In the genomic region with DNA sequence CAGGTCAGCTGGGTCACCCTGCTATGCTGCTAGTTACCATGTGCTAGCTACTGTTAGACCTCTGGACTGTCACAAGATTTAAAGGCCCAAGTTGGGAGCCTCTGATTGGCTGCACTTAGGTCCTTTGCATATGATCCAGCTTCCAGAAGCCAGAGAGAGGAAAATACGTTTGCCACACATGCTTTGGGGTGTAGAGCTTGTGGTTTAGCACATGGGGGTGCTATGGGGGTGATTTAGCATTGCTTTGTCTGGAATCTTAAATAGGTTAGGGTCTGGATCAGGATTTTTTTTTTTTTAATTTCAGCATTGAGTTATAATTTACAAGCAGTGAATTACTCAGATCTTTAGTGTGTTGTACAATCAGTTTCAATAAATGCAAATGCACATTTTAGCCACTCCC, we compare ENCODE assay signal across 18 cellular contexts.
A peak's percentile ranks its signal among the peaks of the same experiment; 100 is the strongest.
DNase-seq lines count a peak whose midpoint lies in the region; ATAC-seq, FAIRE-seq and TF ChIP-seq lines count a peak whose summit lies in the region.
"Had no signal": no experiment of that assay in that cellular context is flagged by ENCODE, and none has a peak within 500 bp of the region (broad histone marks: within the 10 kb centered on the region; RNA-seq: fewer than 3 reads in every experiment).

No MANE protein-coding gene starts in this region.

- peaks cover 2% of the 10 kb centered on the region for H3K9me3 Mint-ChIP-seq in neural progenitor cell
- peaks cover 4% of the 10 kb centered on the region for H3K9me3 Mint-ChIP-seq in activated CD8-positive, alpha-beta memory T cell treated with anti-CD3 and anti-CD28 coated beads, Interleukin-2, amount 10 ng/mL, durations not matched to agents 7 days and 5 days (ENCODE audit: low read depth)

- POLR2A ChIA-PET in H1 (lab: Charles Lee; ENCODE audit: partially characterized antibody) = no interaction called here

- no peaks in the 10 kb centered on the region for H3K23me2 ChIP-seq in H1 (ENCODE audit: low read depth, low read length)

- TF ChIP-seq CTCF in H1 (IDR thresholded peaks at IDR 0.05; ENCODE audit: control extremely low read depth in 1 of 3, insufficient read depth in 1 of 3, low read depth in 1 of 3, low read length in 3 of 3) = peak in 2 of 3 experiments; percentile 26 to 36; a peak in 2 of 4 replicates
- no peak for TF ChIP-seq CTCF in neural progenitor cell (IDR thresholded peaks at IDR 0.05)

- no peak overlapping the region for H3K4me3 Mint-ChIP-seq in neural progenitor cell
- H3K4me3 Mint-ChIP-seq in activated CD8-positive, alpha-beta memory T cell treated with anti-CD3 and anti-CD28 coated beads, Interleukin-2, amount 10 ng/mL, durations not matched to agents 7 days and 5 days = no peak overlapping the region
- H3K4me3 Mint-ChIP-seq: CD4-positive, alpha-beta memory T cell had no signal

- H3K79me1 ChIP-seq in H1 (ENCODE audit: low read depth, low read length) = no peaks in the 10 kb centered on the region

- H3K4me1 Mint-ChIP-seq in neural progenitor cell = no peaks in the 10 kb centered on the region
- H3K4me1 Mint-ChIP-seq in activated CD8-positive, alpha-beta memory T cell treated with anti-CD3 and anti-CD28 coated beads, Interleukin-2, amount 10 ng/mL, durations not matched to agents 7 days and 5 days = no peaks in the 10 kb centered on the region
- H3K4me1 Mint-ChIP-seq: CD4-positive, alpha-beta memory T cell had no signal

- H4K20me1 ChIP-seq in H1 (replicated peaks in 1 of 2; ENCODE audit: control insufficient read depth in 1 of 2, insufficient read depth in 2 of 2, low read length in 2 of 2) (no peaks in the 10 kb centered on the region), neural progenitor cell (ENCODE audit: low read depth) (no peaks in the 10 kb centered on the region)

- no peak overlapping the region for H3K23ac ChIP-seq in H1 (ENCODE audit: insufficient read length)

- no peak overlapping the region for H2BK20ac ChIP-seq in H1 (ENCODE audit: low read length)

- no peak overlapping the region for H4K91ac ChIP-seq in H1 (replicated peaks; ENCODE audit: insufficient read length, low read length)

- H2AFZ ChIP-seq in H1 (ENCODE audit: low read length) = no peak overlapping the region
- no peak overlapping the region for H2AFZ ChIP-seq in neural progenitor cell (replicated peaks)

- H3K4ac ChIP-seq in H1 (replicated peaks; ENCODE audit: insufficient read length, low read depth, low read length) = no peak overlapping the region

- H3K27me3 ChIP-seq in H1 (replicated peaks in 1 of 4; ENCODE audit: control insufficient read depth in 3 of 4, extremely low read depth in 1 of 4, insufficient read depth in 3 of 4, low read length in 3 of 4) = no peaks in the 10 kb centered on the region
- no peaks in the 10 kb centered on the region for H3K27me3 ChIP-seq in neural progenitor cell

- WGBS in H1 (ENCODE audit: extremely low coverage in 1 of 2, insufficient coverage in 1 of 2, insufficient read length in 1 of 2, insufficient replicate concordance in 2 of 2, low coverage in 1 of 2, low lambda C conversion rate in 2 of 2, missing lambda C conversion rate in 1 of 2), 2 experiments = 62% methylated on average over 1 of the region's 1 CpG; no CpG with 5 or more reads in 1 of the 2 experiments

- no peak overlapping the region for H2BK12ac ChIP-seq in H1 (ENCODE audit: low read depth, low read length)

- no peak overlapping the region for H3K14ac ChIP-seq in H1 (ENCODE audit: insufficient read length)

- TF ChIP-seq RAD21 in H1 (IDR thresholded peaks at IDR 0.05 in 1 of 2, conservative IDR thresholded peaks at IDR 0.05 in 1 of 2; ENCODE audit: low read depth in 2 of 2, low read length in 2 of 2) = peak; percentile 53 to 64

- H3K4me3 ChIP-seq in H1 (ENCODE audit: extremely low read depth in 1 of 4, insufficient read depth in 2 of 4, low read depth in 3 of 4, low read length in 4 of 4) (no peak overlapping the region), neural progenitor cell (no peak overlapping the region)

- H3K79me2 ChIP-seq in H1 (ENCODE audit: control insufficient read depth in 1 of 2, insufficient read depth in 2 of 2, low read length in 2 of 2) = no peaks in the 10 kb centered on the region
- no peaks in the 10 kb centered on the region for H3K79me2 ChIP-seq in neural progenitor cell (ENCODE audit: low read depth)

- no peak overlapping the region for H4K8ac ChIP-seq in H1 (ENCODE audit: extremely low read depth, insufficient read depth, low read length)

- H2BK15ac ChIP-seq in H1 (ENCODE audit: low read length) = no peak overlapping the region

- H3K56ac ChIP-seq in H1 (replicated peaks; ENCODE audit: insufficient read length, low read depth, low read length) = no peak overlapping the region

- H3K9ac ChIP-seq in H1 (replicated peaks in 1 of 4; ENCODE audit: extremely low read depth in 1 of 4, low read depth in 3 of 4, low read length in 3 of 4) (no peak overlapping the region), neural progenitor cell (no peak overlapping the region)

- TF ChIP-seq EP300 in H1 (IDR thresholded peaks at IDR 0.05; ENCODE audit: borderline replicate concordance in 1 of 2, low read depth in 2 of 2, low read length in 2 of 2) = no peak

- H3K27me3 Mint-ChIP-seq in neural progenitor cell (ENCODE audit: insufficient read depth, low read depth) = peaks cover 2% of the 10 kb centered on the region
- H3K27me3 Mint-ChIP-seq in activated CD8-positive, alpha-beta memory T cell treated with anti-CD3 and anti-CD28 coated beads, Interleukin-2, amount 10 ng/mL, durations not matched to agents 7 days and 5 days = no peaks in the 10 kb centered on the region

- H3K4me2 ChIP-seq in H1 (ENCODE audit: insufficient read depth in 1 of 2, low read depth in 2 of 2, low read length in 2 of 2) = no peak overlapping the region
- no peak overlapping the region for H3K4me2 ChIP-seq in neural progenitor cell

- H3K36me3 ChIP-seq in H1 (ENCODE audit: control insufficient read depth in 2 of 4, insufficient read depth in 4 of 4, low read length in 3 of 4) = no peaks in the 10 kb centered on the region
- H3K36me3 ChIP-seq in neural progenitor cell = no peaks in the 10 kb centered on the region

- no peak overlapping the region for H3K18ac ChIP-seq in H1 (ENCODE audit: extremely low read depth, low read length)

- no peak for TF ChIP-seq POLR2A in H1 (IDR thresholded peaks at IDR 0.05; ENCODE audit: control extremely low read depth in 1 of 2, low read depth in 2 of 2, low read length in 2 of 2)

- H3K9me3 ChIP-seq in H1 (ENCODE audit: insufficient read depth in 2 of 2, low read depth in 1 of 2, low read length in 1 of 2) = peaks cover 3 to 11% of the 10 kb centered on the region in 2 experiments; a peak in 2 of 4 replicates
- no peaks in the 10 kb centered on the region for H3K9me3 ChIP-seq in neural progenitor cell (ENCODE audit: low read depth)

- no peak overlapping the region for H3K27ac ChIP-seq in H1 (ENCODE audit: low read depth, low read length)
- no peak overlapping the region for H3K27ac ChIP-seq in neural progenitor cell

- H2AK5ac ChIP-seq in H1 (ENCODE audit: low read depth, low read length) = no peak overlapping the region

- CTCF ChIA-PET in H1 (lab: Charles Lee; ENCODE audit: partially characterized antibody) = interaction anchor here (0.6 to 1.3 kb wide), 8 partner anchors 9 to 1304 kb away, joined by 3 to 4 read pairs (median 3); no protein-coding TSS in a partner anchor
- CTCF ChIA-PET in activated CD8-positive, alpha-beta memory T cell treated with anti-CD3 and anti-CD28 coated beads, Interleukin-2, amount 10 ng/mL, durations not matched to agents 7 days and 5 days (lab: Charles Lee) = no interaction called here

- no peaks in the 10 kb centered on the region for H3F3A ChIP-seq in neural progenitor cell (ENCODE audit: low read depth)

- no peak overlapping the region for H4K5ac ChIP-seq in H1 (ENCODE audit: insufficient read length, low read depth, low read length)

- ATAC-seq in activated CD8-positive, alpha-beta memory T cell treated with anti-CD3 and anti-CD28 coated beads, Interleukin-2, amount 10 ng/mL, durations not matched to agents 7 days and 5 days = no peak

- H2BK120ac ChIP-seq in H1 (replicated peaks; ENCODE audit: low read depth, low read length) = no peak overlapping the region

- FAIRE-seq in H1 (lab: Jason Lieb, UNC) = no peak
- FAIRE-seq: GM12891, GM18507, H54 had no signal

- H2BK5ac ChIP-seq in H1 (ENCODE audit: low read depth, low read length) = no peak overlapping the region

- H3K4me1 ChIP-seq in H1 (replicated peaks in 1 of 4; ENCODE audit: control insufficient read depth in 3 of 4, insufficient read depth in 4 of 4, low read length in 3 of 4) = no peaks in the 10 kb centered on the region
- H3K4me1 ChIP-seq in neural progenitor cell = no peaks in the 10 kb centered on the region

- H3K36me3 Mint-ChIP-seq in neural progenitor cell = no peaks in the 10 kb centered on the region
- no peaks in the 10 kb centered on the region for H3K36me3 Mint-ChIP-seq in activated CD8-positive, alpha-beta memory T cell treated with anti-CD3 and anti-CD28 coated beads, Interleukin-2, amount 10 ng/mL, durations not matched to agents 7 days and 5 days
- H3K36me3 Mint-ChIP-seq: CD4-positive, alpha-beta memory T cell had no signal

- H3K27ac Mint-ChIP-seq in neural progenitor cell = no peak overlapping the region
- H3K27ac Mint-ChIP-seq in activated CD8-positive, alpha-beta memory T cell treated with anti-CD3 and anti-CD28 coated beads, Interleukin-2, amount 10 ng/mL, durations not matched to agents 7 days and 5 days = no peak overlapping the region
- H3K27ac Mint-ChIP-seq: CD4-positive, alpha-beta memory T cell had no signal

- peak; percentile 2 for DNase-seq in RKO (ENCODE audit: low spot score)
- no peak for DNase-seq in H1 (ENCODE audit: low read depth in 1 of 2, low spot score in 2 of 2)
- DNase-seq in neural progenitor cell (ENCODE audit: low spot score) = peak; percentile 2
- no peak for DNase-seq in kidney glomerular epithelial cell (lab: John Stamatoyannopoulos, UW)
- DNase-seq in putamen (ENCODE audit: low spot score) = no peak
- no peak for DNase-seq in nucleus accumbens (lab: John Stamatoyannopoulos, UW)
- no peak for DNase-seq in activated CD8-positive, alpha-beta memory T cell treated with anti-CD3 and anti-CD28 coated beads, Interleukin-2, amount 10 ng/mL, durations not matched to agents 7 days and 5 days
- DNase-seq: C1 segment of cervical spinal cord; Calu3; CD4-positive, alpha-beta memory T cell; COR-L47; DMS53; DMS79 treated with DMSO at 0.1 percent for 48 hours; GF-D8; HCEC 1CT had no signal

TF ChIP-seq in H1, 55 proteins besides CTCF, POLR2A, EP300 and RAD21 (continues in another document):
- TF ChIP-seq SP2 (IDR thresholded peaks at IDR 0.05; ENCODE audit: low read length) = no peak
- no peak for TF ChIP-seq RXRA (IDR thresholded peaks at IDR 0.05; ENCODE audit: insufficient read depth, low read depth, low read length)
- TF ChIP-seq FOSL1 (IDR thresholded peaks at IDR 0.05; ENCODE audit: insufficient read depth, low read depth, low read length) = no peak
- no peak for TF ChIP-seq BCL11A (IDR thresholded peaks at IDR 0.05; ENCODE audit: low read depth in 2 of 2, low read length in 2 of 2)
- TF ChIP-seq PHF8 (conservative IDR thresholded peaks at IDR 0.05; ENCODE audit: low read depth, low read length) = no peak
- no peak for TF ChIP-seq TAF7 (optimal IDR thresholded peaks at IDR 0.05; ENCODE audit: borderline replicate concordance, low read depth, low read length)
- TF ChIP-seq POLR2AphosphoS5 (IDR thresholded peaks at IDR 0.05; ENCODE audit: low read depth, low read length) = no peak
- TF ChIP-seq HDAC6 (IDR thresholded peaks at IDR 0.05; ENCODE audit: low read depth, low read length) = no peak

Comparison
In these comparisons a context has a peak if more than half of its experiments do, and no peak if none do; other contexts are left out.
1. DNase-seq: peak in RKO (single experiment) and neural progenitor cell (single experiment); none in H1 (0 of 2), kidney glomerular epithelial cell (single experiment), putamen (single experiment), nucleus accumbens (0 of 56) and activated CD8-positive, alpha-beta memory T cell treated with anti-CD3 and anti-CD28 coated beads, Interleukin-2, amount 10 ng/mL, durations not matched to agents 7 days and 5 days (single experiment).